ENCODE assay signal across 15 cellular contexts in the genomic region with DNA sequence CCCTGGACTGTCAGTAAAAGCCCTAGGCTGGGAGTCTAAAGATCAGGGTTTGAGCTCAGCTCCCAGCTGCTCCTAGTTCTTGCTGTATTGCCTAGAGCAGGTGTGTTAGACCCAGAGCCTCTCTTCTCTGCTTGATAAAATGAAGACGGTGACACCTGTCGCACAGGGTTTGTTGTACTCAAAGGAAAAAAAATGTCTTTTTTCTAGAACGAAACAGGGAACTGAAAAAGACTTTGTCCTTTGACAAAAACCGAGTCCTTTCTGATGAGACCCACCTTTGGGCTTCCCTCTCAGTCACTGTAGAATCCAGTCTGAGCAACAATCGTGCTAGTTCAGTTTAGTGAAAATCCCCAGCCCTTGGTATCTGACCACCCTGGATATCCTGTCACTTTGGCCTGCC.
DNase-seq lines count a peak whose midpoint lies in the region; ATAC-seq and TF ChIP-seq lines count a peak whose summit lies in the region.
"Had no signal": no experiment of that assay in that cellular context is flagged by ENCODE, and none has a peak within 500 bp of the region (broad histone marks: within the 10 kb centered on the region; RNA-seq: fewer than 3 reads in every experiment).

No MANE protein-coding gene starts in this region.

- H3K9me3 ChIP-seq in left lung = no peaks in the 10 kb centered on the region
- H3K9me3 ChIP-seq: SK-N-SH, upper lobe of right lung had no signal

- ATAC-seq in GM18505 (IDR thresholded peaks at IDR 0.05; ENCODE audit: unreplicated experiment) (peak; percentile 76), GM19468 (IDR thresholded peaks at IDR 0.05; ENCODE audit: extremely low read depth, unreplicated experiment) (peak; percentile 85), HG02852 (IDR thresholded peaks at IDR 0.05; ENCODE audit: unreplicated experiment) (peak; percentile 69), HG03521 (IDR thresholded peaks at IDR 0.05; ENCODE audit: unreplicated experiment) (peak; percentile 65), left lung (no peak)
- ATAC-seq: left ventricle myocardium superior, upper lobe of right lung had no signal

- DNase-seq in left lung = no peak
- no peak for DNase-seq in NCI-H774 (lab: John Stamatoyannopoulos, UW)
- no peak for DNase-seq in globus pallidus (ENCODE audit: low spot score)
- DNase-seq in effector CD8-positive, alpha-beta T cell (lab: John Stamatoyannopoulos, UW) = no peak
- DNase-seq: activated CD4-positive, CD25-positive, alpha-beta regulatory T cell treated with anti-CD3 and anti-CD28 coated beads, Interleukin-2, amount 50 U/mL, for 72 hours; activated T-cell treated with anti-CD3 and anti-CD28 coated beads, Interleukin-2, amount 50 U/mL, for 48 hours; left ventricle myocardium superior; NCI-H1105 treated with DMSO at 0.1 percent for 48 hours; SK-N-SH; upper lobe of right lung had no signal

- H3K36me3 ChIP-seq in left lung = peaks cover 0 to 3% of the 10 kb centered on the region in 2 donors
- H3K36me3 ChIP-seq: upper lobe of right lung had no signal

- H3K27ac ChIP-seq in left lung = no peak overlapping the region
- H3K27ac ChIP-seq: skin epidermis, upper lobe of right lung had no signal

- H3K4me3 ChIP-seq in left lung = no peak overlapping the region
- H3K4me3 ChIP-seq: skin epidermis, upper lobe of right lung had no signal

- intact Hi-C loops in left lung (cut with DNase I) = no loop called here

- peaks cover 3 to 4% of the 10 kb centered on the region in 2 donors for H3K4me1 ChIP-seq in left lung

- no peak for TF ChIP-seq POLR2A in GM18505 (IDR thresholded peaks at IDR 0.05; ENCODE audit: borderline replicate concordance, extremely low read depth, insufficient read depth, insufficient read length)

- no peak for TF ChIP-seq CTCF in left lung (IDR thresholded peaks at IDR 0.05)

- H3K27me3 ChIP-seq in left lung = no peaks in the 10 kb centered on the region
- H3K27me3 ChIP-seq: upper lobe of right lung had no signal
